Comparison of ENCODE assay signal across 21 cellular contexts in the genomic region with DNA sequence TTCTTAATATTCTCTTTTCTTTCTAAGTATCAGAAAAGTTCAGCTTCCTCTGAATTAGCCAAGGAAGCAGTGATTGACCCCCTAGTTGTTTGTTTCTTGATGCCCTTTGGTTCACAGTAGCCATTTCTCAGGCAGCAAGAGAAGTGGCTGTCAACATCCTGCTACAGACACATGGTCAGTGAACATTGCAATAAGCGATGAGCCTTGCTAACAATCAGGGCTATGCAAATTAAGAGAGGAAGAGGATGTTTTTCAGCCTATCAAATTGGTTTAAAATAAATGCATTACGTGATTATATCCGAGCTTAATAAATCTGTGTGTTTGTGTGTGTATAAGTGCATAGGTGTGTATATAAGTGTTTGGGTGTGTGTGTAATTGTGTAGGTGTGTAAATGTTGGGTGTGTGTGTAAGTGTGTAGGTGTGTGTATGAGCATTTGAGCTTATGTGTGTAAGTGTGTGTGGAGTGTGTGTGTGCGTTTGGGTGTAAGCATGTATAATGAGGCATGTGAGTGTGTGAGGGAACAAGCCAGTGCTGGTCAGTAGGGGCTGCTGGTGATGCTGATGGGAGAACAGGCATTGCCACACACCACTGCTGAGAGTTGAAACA.
A peak's percentile ranks its signal among the peaks of the same experiment; 100 is the strongest.
DNase-seq lines count a peak whose midpoint lies in the region; ATAC-seq and TF ChIP-seq lines count a peak whose summit lies in the region.
"Had no signal": no experiment of that assay in that cellular context is flagged by ENCODE, and none has a peak within 500 bp of the region (broad histone marks: within the 10 kb centered on the region; RNA-seq: fewer than 3 reads in every experiment).

No MANE protein-coding gene starts in this region.

- TF ChIP-seq CTCF in right atrium auricular region (IDR thresholded peaks at IDR 0.05) (no peak), heart right ventricle (IDR thresholded peaks at IDR 0.05) (no peak), OCI-LY7 (conservative IDR thresholded peaks at IDR 0.05; ENCODE audit: low read length) (no peak), A673 (conservative IDR thresholded peaks at IDR 0.05; ENCODE audit: low read depth, low read length) (no peak)

- H3K4me2 ChIP-seq in OCI-LY7 (ENCODE audit: low read length), result 0 out of 2 replicates have a peak overlapping the region, but pooled peaks have one; percentile 1
- H3K4me2 ChIP-seq: A549 had no signal

- intact Hi-C loops in heart right ventricle (cut with DNase I) (no loop called here), OCI-LY7 (cut with micrococcal nuclease; ENCODE audit: unreplicated experiment) (no loop called here), A673 (cut with micrococcal nuclease; ENCODE audit: unreplicated experiment) (no loop called here)

- H3K4me3 ChIP-seq in right atrium auricular region (no peak overlapping the region), heart right ventricle (no peak overlapping the region), OCI-LY7 (ENCODE audit: low read depth, low read length, poor library complexity, severe bottlenecking) (no peak overlapping the region), A673 (ENCODE audit: low read depth, low read length, poor library complexity, severe bottlenecking) (no peak overlapping the region)
- H3K4me3 ChIP-seq: A549, SK-N-MC had no signal

- no peaks in the 10 kb centered on the region for H3K27me3 ChIP-seq in right atrium auricular region
- H3K27me3 ChIP-seq in heart right ventricle, result peaks cover 0 to 20% (median 0%) of the 10 kb centered on the region in 7 donors
- H3K27me3 ChIP-seq in A673 (replicated peaks; ENCODE audit: insufficient read depth, low read depth, low read length, poor library complexity), result no peaks in the 10 kb centered on the region

- H3K36me3 Mint-ChIP-seq in memory B cell, result peaks cover 4% of the 10 kb centered on the region
- H3K36me3 Mint-ChIP-seq: CD4-positive, alpha-beta memory T cell had no signal

- H4K20me1 ChIP-seq in OCI-LY7 (ENCODE audit: insufficient read depth, low read length), result no peaks in the 10 kb centered on the region

- no peak overlapping the region for H3K4me3 Mint-ChIP-seq in memory B cell
- H3K4me3 Mint-ChIP-seq: CD4-positive, alpha-beta memory T cell; IgD-negative memory B cell had no signal

- CTCF ChIA-PET in OCI-LY7 (lab: Charles Lee; ENCODE audit: unreplicated experiment), result no interaction called here
- CTCF ChIA-PET in A673 (lab: Charles Lee), result interaction anchor here (0.6 kb wide), 1 partner anchor 262 kb away, joined by 5 read pairs; no protein-coding TSS in a partner anchor

- POLR2A ChIA-PET in OCI-LY7 (lab: Charles Lee) (interaction anchor here (0.6 kb wide), 1 partner anchor 325 kb away, joined by 3 read pairs; no protein-coding TSS in a partner anchor), A673 (lab: Charles Lee; ENCODE audit: low non-redundant PET) (no interaction called here)

- H3K9me3 ChIP-seq in right atrium auricular region (no peaks in the 10 kb centered on the region), heart right ventricle (peaks cover 0 to 5% (median 0%) of the 10 kb centered on the region in 11 donors), OCI-LY7 (ENCODE audit: low read length) (peaks cover 5% of the 10 kb centered on the region; the same call in 1 of the 2 replicates), A673 (ENCODE audit: low read depth, low read length, poor library complexity, severe bottlenecking) (no peaks in the 10 kb centered on the region)
- H3K9me3 ChIP-seq: A549 had no signal

- no peak overlapping the region for H2AFZ ChIP-seq in OCI-LY7 (ENCODE audit: low read length)

- DNase-seq in right atrium auricular region (ENCODE audit: low spot score) (peak; percentile 51), heart right ventricle (no peak), OCI-LY7 (ENCODE audit: low spot score) (peak; percentile 25), memory B cell (ENCODE audit: low spot score in 2 of 2) (no peak), A673 (ENCODE audit: low spot score) (no peak), NCI-H446 treated with DMSO at 0.1 percent for 48 hours (lab: John Stamatoyannopoulos, UW) (no peak)
- no peak for DNase-seq in activated CD4-positive, CD25-positive, alpha-beta regulatory T cell treated with anti-CD3 and anti-CD28 coated beads, Interleukin-2, amount 50 U/mL, for 72 hours
- DNase-seq: CD4-positive, alpha-beta memory T cell; DMS79 treated with DMSO at 0.1 percent for 48 hours; GDM1; H7; NCI-H1048; NCI-H2107; NCI-H226; NCI-H526 treated with DMSO at 0.1 percent for 48 hours had no signal

- no peak for ATAC-seq in heart right ventricle
- peak; percentile 72 for ATAC-seq in memory B cell (ENCODE audit: low read depth)
- ATAC-seq in GM19328 (IDR thresholded peaks at IDR 0.05; ENCODE audit: unreplicated experiment), result no peak
- ATAC-seq: A549, Panc1, Right ventricle myocardium inferior had no signal

- no peaks in the 10 kb centered on the region for H3K4me1 ChIP-seq in right atrium auricular region
- peaks cover 0 to 57% (median 0%) of the 10 kb centered on the region in 9 donors for H3K4me1 ChIP-seq in heart right ventricle
- H3K4me1 ChIP-seq in OCI-LY7 (ENCODE audit: insufficient read depth, low read length, poor library complexity, severe bottlenecking), result peaks cover 8% of the 10 kb centered on the region
- H3K4me1 ChIP-seq in A673 (ENCODE audit: insufficient read depth, low read length, poor library complexity, severe bottlenecking), result no peaks in the 10 kb centered on the region

- H3K9me3 Mint-ChIP-seq in memory B cell, result peaks cover 3% of the 10 kb centered on the region

- BruUV-seq in OCI-LY7 (replicated peaks; lab: Mats Ljungman, UMichigan), result no TSS peak
- BruUV-seq in A673 (replicated peaks; lab: Mats Ljungman, UMichigan), result no TSS peak

- H3K27ac ChIP-seq in right atrium auricular region (no peak overlapping the region), heart right ventricle (no peak overlapping the region), OCI-LY7 (ENCODE audit: low read depth, low read length, poor library complexity, severe bottlenecking) (no peak overlapping the region), A673 (ENCODE audit: low read depth, low read length, poor library complexity, severe bottlenecking) (no peak overlapping the region)
- H3K27ac ChIP-seq: A549, SK-N-MC had no signal

- 72 to 84% methylated on average over 4 of the region's 4 CpGs for WGBS in heart right ventricle, 2 donors

- no peaks in the 10 kb centered on the region for H3K36me3 ChIP-seq in right atrium auricular region
- no peaks in the 10 kb centered on the region for H3K36me3 ChIP-seq in heart right ventricle
- H3K36me3 ChIP-seq in OCI-LY7 (ENCODE audit: insufficient read depth, low read length), result no peaks in the 10 kb centered on the region
- no peaks in the 10 kb centered on the region for H3K36me3 ChIP-seq in A673 (ENCODE audit: insufficient read depth, low read length, poor library complexity, severe bottlenecking)

- no peak overlapping the region for H3K27ac Mint-ChIP-seq in memory B cell
- H3K27ac Mint-ChIP-seq: IgD-negative memory B cell had no signal

- H3K27me3 Mint-ChIP-seq in memory B cell, result no peaks in the 10 kb centered on the region
- H3K27me3 Mint-ChIP-seq: CD4-positive, alpha-beta memory T cell; IgD-negative memory B cell had no signal

- no peaks in the 10 kb centered on the region for H3K79me2 ChIP-seq in OCI-LY7 (ENCODE audit: insufficient read depth, low read depth, low read length)

- no peaks in the 10 kb centered on the region for H3K9me2 ChIP-seq in OCI-LY7 (ENCODE audit: insufficient read depth, low read length)

- H3K4me1 Mint-ChIP-seq in memory B cell, result peaks cover 29% of the 10 kb centered on the region

Comparison
In these comparisons a context has a peak if more than half of its experiments do, and no peak if none do; other contexts are left out.
1. DNase-seq: peak in right atrium auricular region (single experiment) and OCI-LY7 (single experiment); none in heart right ventricle (0 of 2), memory B cell (0 of 2), A673 (single experiment), NCI-H446 treated with DMSO at 0.1 percent for 48 hours (single experiment) and activated CD4-positive, CD25-positive, alpha-beta regulatory T cell treated with anti-CD3 and anti-CD28 coated beads, Interleukin-2, amount 50 U/mL, for 72 hours (single experiment).